In genomic region chr7:157310676-157311185, GRCh38 we compare ENCODE assay signal across 11 cellular contexts. TPM values are rescaled to one million over a fixed set of nuclear protein-coding genes. Genes with fewer than 3 reads are reported as not detected.
DNase-seq lines count a peak whose midpoint lies in the region; ATAC-seq, FAIRE-seq and TF ChIP-seq lines count a peak whose summit lies in the region.
"Had no signal": no experiment of that assay in that cellular context is flagged by ENCODE, and none has a peak within 500 bp of the region (broad histone marks: within the 10 kb centered on the region; RNA-seq: fewer than 3 reads in every experiment).

No MANE protein-coding gene starts in this region.

- no peak for TF ChIP-seq RAD21 in H1 (IDR thresholded peaks at IDR 0.05 in 1 of 2, conservative IDR thresholded peaks at IDR 0.05 in 1 of 2; ENCODE audit: low read depth in 2 of 2, low read length in 2 of 2)

- peaks cover 45% of the 10 kb centered on the region for H3K4me1 Mint-ChIP-seq in GM23338

- H2BK5ac ChIP-seq in H1 (ENCODE audit: low read depth, low read length), result peak overlapping the region; percentile 96

- ATAC-seq in GM23338, result peak; percentile 56
- ATAC-seq in HG02588 (IDR thresholded peaks at IDR 0.05; ENCODE audit: unreplicated experiment), result no peak

- no peak for TF ChIP-seq CTCF in GM23338 (conservative IDR thresholded peaks at IDR 0.05; ENCODE audit: low read depth in 2 of 2)
- TF ChIP-seq CTCF in RWPE1 (conservative IDR thresholded peaks at IDR 0.05; ENCODE audit: low read depth), result no peak
- no peak for TF ChIP-seq CTCF in H1 (IDR thresholded peaks at IDR 0.05; ENCODE audit: control extremely low read depth in 1 of 3, insufficient read depth in 1 of 3, low read depth in 1 of 3, low read length in 3 of 3)
- no peak for TF ChIP-seq CTCF in osteoblast (IDR thresholded peaks at IDR 0.05; ENCODE audit: extremely low read depth, low read depth, low read length)

- H3K27ac ChIP-seq in GM23338 (ENCODE audit: low read depth) (peak overlapping the region; percentile 93), RWPE1 (peak overlapping the region; percentile 90), H1 (ENCODE audit: low read depth, low read length) (peak overlapping the region; percentile 96), osteoblast (ENCODE audit: low read depth, low read length) (peak overlapping the region; percentile 98)
- H3K27ac ChIP-seq: ascending aorta had no signal

- peak overlapping the region; percentile 74 for H3K56ac ChIP-seq in H1 (replicated peaks; ENCODE audit: insufficient read length, low read depth, low read length)

- peak overlapping the region in 3 of 4 experiments; percentile 16 to 53 (median 51); a peak in 5 of 7 replicates for H3K9ac ChIP-seq in H1 (replicated peaks in 1 of 4; ENCODE audit: extremely low read depth in 1 of 4, low read depth in 3 of 4, low read length in 3 of 4)

- no peaks in the 10 kb centered on the region for H3K79me2 ChIP-seq in GM23338 (replicated peaks; ENCODE audit: insufficient read depth)
- H3K79me2 ChIP-seq in H1 (ENCODE audit: control insufficient read depth in 1 of 2, insufficient read depth in 2 of 2, low read length in 2 of 2), result no peaks in the 10 kb centered on the region
- H3K79me2 ChIP-seq in osteoblast (ENCODE audit: insufficient read depth, low read length), result no peaks in the 10 kb centered on the region

- no peak for TF ChIP-seq POLR2A in H1 (IDR thresholded peaks at IDR 0.05; ENCODE audit: control extremely low read depth in 1 of 2, low read depth in 2 of 2, low read length in 2 of 2)

- H3K27me3 Mint-ChIP-seq in GM23338 (ENCODE audit: insufficient read depth, low read depth, poor library complexity), result peaks cover 33% of the 10 kb centered on the region

- H3K4me3 ChIP-seq in GM23338, result peak overlapping the region; percentile 7; the same call in 1 of the 2 replicates
- H3K4me3 ChIP-seq in H1 (ENCODE audit: extremely low read depth in 1 of 4, insufficient read depth in 2 of 4, low read depth in 3 of 4, low read length in 4 of 4), result peak overlapping the region in 1 of 4 experiments; percentile 32; a peak in 1 of 8 replicates
- H3K4me3 ChIP-seq in osteoblast (ENCODE audit: insufficient read depth, low read length), result peak overlapping the region; percentile 24
- H3K4me3 ChIP-seq: ascending aorta had no signal

- peak overlapping the region; percentile 28; the same call in 2 of the 3 replicates for H3K4me3 Mint-ChIP-seq in GM23338

- H4K91ac ChIP-seq in H1 (replicated peaks; ENCODE audit: insufficient read length, low read length), result peak overlapping the region; percentile 99

- no peaks in the 10 kb centered on the region for H3K27me3 ChIP-seq in GM23338 (ENCODE audit: insufficient read depth)
- no peaks in the 10 kb centered on the region for H3K27me3 ChIP-seq in H1 (replicated peaks in 1 of 4; ENCODE audit: control insufficient read depth in 3 of 4, extremely low read depth in 1 of 4, insufficient read depth in 3 of 4, low read length in 3 of 4)
- no peaks in the 10 kb centered on the region for H3K27me3 ChIP-seq in osteoblast (ENCODE audit: insufficient read depth, low read length)
- H3K27me3 ChIP-seq: ascending aorta had no signal

- H3K23me2 ChIP-seq in H1 (ENCODE audit: low read depth, low read length), result no peaks in the 10 kb centered on the region; the same call in 1 of the 2 replicates

- WGBS in H1 (ENCODE audit: extremely low coverage in 1 of 2, insufficient coverage in 1 of 2, insufficient read length in 1 of 2, insufficient replicate concordance in 2 of 2, low coverage in 1 of 2, low lambda C conversion rate in 2 of 2, missing lambda C conversion rate in 1 of 2), 2 experiments, result 43% methylated on average over 7 of the region's 7 CpGs; no CpG with 5 or more reads in 1 of the 2 experiments

- DNase-seq in GM23338 (ENCODE audit: low spot score) (peak; percentile 71), RWPE1 (ENCODE audit: low spot score) (no peak), H1 (ENCODE audit: low read depth in 1 of 2, low spot score in 2 of 2) (peak in 1 of 2 experiments; percentile 66), osteoblast (ENCODE audit: insufficient read length, low spot score, missing footprints) (peak; percentile 76), NCI-H524 treated with DMSO at 0.1 percent for 48 hours (lab: John Stamatoyannopoulos, UW) (no peak), superior temporal gyrus (ENCODE audit: extremely low spot score) (no peak), DMS153 (lab: John Stamatoyannopoulos, UW) (no peak)

- H2AK5ac ChIP-seq in H1 (ENCODE audit: low read depth, low read length), result peak overlapping the region; percentile 78

- no peak overlapping the region for H2BK15ac ChIP-seq in H1 (ENCODE audit: low read length)

- H3K9me3 Mint-ChIP-seq in GM23338, result peaks cover 8% of the 10 kb centered on the region; the same call in 2 of the 3 replicates

- no peak overlapping the region; the same call in 1 of the 2 replicates for H4K8ac ChIP-seq in H1 (ENCODE audit: extremely low read depth, insufficient read depth, low read length)

- POLR2A ChIA-PET in RWPE1 (lab: Yijun Ruan, JAX; ENCODE audit: low non-redundant PET) (no interaction called here), H1 (lab: Charles Lee; ENCODE audit: partially characterized antibody) (interaction anchor here (1.2 to 6.2 kb wide), 4 partner anchors 9 to 35 kb away, joined by 3 to 88 read pairs (median 20); partner anchors contain the start of gene DNAJB6)

- no peak for TF ChIP-seq EP300 in H1 (IDR thresholded peaks at IDR 0.05; ENCODE audit: borderline replicate concordance in 1 of 2, low read depth in 2 of 2, low read length in 2 of 2)

- H3K36me3 ChIP-seq in GM23338 (ENCODE audit: insufficient read depth), result no peaks in the 10 kb centered on the region
- no peaks in the 10 kb centered on the region for H3K36me3 ChIP-seq in H1 (ENCODE audit: control insufficient read depth in 2 of 4, insufficient read depth in 4 of 4, low read length in 3 of 4)
- H3K36me3 ChIP-seq in osteoblast (ENCODE audit: insufficient read depth, low read length), result no peaks in the 10 kb centered on the region
- H3K36me3 ChIP-seq: ascending aorta had no signal

- H3K18ac ChIP-seq in H1 (ENCODE audit: extremely low read depth, low read length), result peak overlapping the region; percentile 88

- H3K4me1 ChIP-seq in GM23338 (ENCODE audit: insufficient read depth), result peaks cover 31% of the 10 kb centered on the region
- peaks cover 12 to 26% (median 23%) of the 10 kb centered on the region in 4 experiments for H3K4me1 ChIP-seq in H1 (replicated peaks in 1 of 4; ENCODE audit: control insufficient read depth in 3 of 4, insufficient read depth in 4 of 4, low read length in 3 of 4)
- peaks cover 23% of the 10 kb centered on the region for H3K4me1 ChIP-seq in osteoblast (ENCODE audit: insufficient read depth, low read length)
- H3K4me1 ChIP-seq: ascending aorta had no signal

- no peaks in the 10 kb centered on the region for H3K9me3 ChIP-seq in H1 (ENCODE audit: insufficient read depth in 2 of 2, low read depth in 1 of 2, low read length in 1 of 2)
- H3K9me3 ChIP-seq in osteoblast (ENCODE audit: low read depth, low read length), result no peaks in the 10 kb centered on the region
- H3K9me3 ChIP-seq: ascending aorta had no signal

- FAIRE-seq in H1 (lab: Jason Lieb, UNC), result no peak
- FAIRE-seq: endometrium, GM19239 had no signal

- no peak overlapping the region for H3K14ac ChIP-seq in H1 (ENCODE audit: insufficient read length)

- no peaks in the 10 kb centered on the region for H3K9me2 ChIP-seq in GM23338 (ENCODE audit: insufficient read depth)

- H3K36me3 Mint-ChIP-seq in GM23338 (ENCODE audit: low read depth), result peaks cover 4% of the 10 kb centered on the region; the same call in 2 of the 3 replicates

- CTCF ChIA-PET in RWPE1 (lab: Yijun Ruan, JAX) (no interaction called here), H1 (lab: Charles Lee; ENCODE audit: partially characterized antibody) (interaction anchor here (3.4 kb wide), 1 partner anchor 28 kb away, joined by 13 read pairs; no protein-coding TSS in a partner anchor)

- H2AFZ ChIP-seq in GM23338, result no peak overlapping the region
- no peak overlapping the region for H2AFZ ChIP-seq in H1 (ENCODE audit: low read length)
- peak overlapping the region; percentile 77 for H2AFZ ChIP-seq in osteoblast (ENCODE audit: low read length)

- peak overlapping the region; percentile 94 for H3K4ac ChIP-seq in H1 (replicated peaks; ENCODE audit: insufficient read length, low read depth, low read length)

- no peaks in the 10 kb centered on the region for H4K20me1 ChIP-seq in GM23338 (replicated peaks; ENCODE audit: insufficient read depth)
- no peaks in the 10 kb centered on the region for H4K20me1 ChIP-seq in H1 (replicated peaks in 1 of 2; ENCODE audit: control insufficient read depth in 1 of 2, insufficient read depth in 2 of 2, low read length in 2 of 2)
- no peaks in the 10 kb centered on the region for H4K20me1 ChIP-seq in osteoblast (ENCODE audit: insufficient read depth, low read length)

- H2BK12ac ChIP-seq in H1 (ENCODE audit: low read depth, low read length), result peak overlapping the region; percentile 90

- H2BK120ac ChIP-seq in H1 (replicated peaks; ENCODE audit: low read depth, low read length), result peak overlapping the region; percentile 99

- peak overlapping the region; percentile 99 for H3K27ac Mint-ChIP-seq in GM23338

- peak overlapping the region; percentile 33 for H3K4me2 ChIP-seq in GM23338
- H3K4me2 ChIP-seq in H1 (ENCODE audit: insufficient read depth in 1 of 2, low read depth in 2 of 2, low read length in 2 of 2), result peak overlapping the region; percentile 43 to 47
- H3K4me2 ChIP-seq in osteoblast (ENCODE audit: insufficient read depth, low read length), result peak overlapping the region; percentile 84

- peak overlapping the region; percentile 59 for H4K5ac ChIP-seq in H1 (ENCODE audit: insufficient read length, low read depth, low read length)

- H3K23ac ChIP-seq in H1 (ENCODE audit: insufficient read length), result no peak overlapping the region

- H2BK20ac ChIP-seq in H1 (ENCODE audit: low read length), result peak overlapping the region; percentile 100

- no peaks in the 10 kb centered on the region for H3K79me1 ChIP-seq in H1 (ENCODE audit: low read depth, low read length)

- peaks cover 13% of the 10 kb centered on the region for H3F3A ChIP-seq in GM23338 (replicated peaks; ENCODE audit: low read depth)

TF ChIP-seq in H1, 55 proteins besides CTCF, POLR2A, EP300 and RAD21 (continues in another document):
- TF ChIP-seq TBP (IDR thresholded peaks at IDR 0.05; ENCODE audit: low read depth, low read length), result 0 out of 2 replicates have a peak, but pooled peaks have one; percentile 53
- no peak for TF ChIP-seq CEBPB (IDR thresholded peaks at IDR 0.05; ENCODE audit: low read depth, low read length)

RNA-seq across cellular contexts. Expression of gene DNAJB6, which starts 26.1 kb away (rescaled TPM):
- total RNA-seq in GM23338 (2014; rRNA removed; shearing (Covaris generic)), result 308 and 325 TPM in 2 replicates
- 305 and 322 TPM in 2 replicates for polyA plus RNA-seq in GM23338 (2016; fragmentation: Nextera tagmentation; extraction: Ambion mirVana)
- total RNA-seq in H1 (2021; fragmentation: NEBNext Ultra II Directional; extraction: Animal tissue kit (Norgen Biotek cat#: 25700)), result 270 and 295 TPM in 2 replicates
- 117 and 166 TPM in 2 replicates for polyA plus RNA-seq in H1 (2011; rRNA removed)
- 170 TPM for polyA plus RNA-seq in H1 (2011; cell fraction: cytosol; rRNA removed)
- 108 TPM for polyA plus RNA-seq in H1 (2011; cell fraction: nucleus; rRNA removed)
- 237 to 389 TPM (median 263 TPM) in 4 replicates for polyA plus RNA-seq in H1 (2012, experiment 1 of 2)
- 129 TPM for polyA plus RNA-seq in H1 (2012, experiment 2 of 2)
- polyA plus RNA-seq in H1 (2013, experiment 1 of 2), result 323 TPM
- 304 TPM for polyA plus RNA-seq in H1 (2013, experiment 2 of 2)
- 66.6 and 92.4 TPM in 2 replicates for polyA minus RNA-seq in H1 (2011; rRNA and poly(A)+ RNA removed)
- polyA minus RNA-seq in H1 (2011; cell fraction: cytosol; rRNA and poly(A)+ RNA removed), result 170 TPM
- 112 TPM for polyA minus RNA-seq in H1 (2011; cell fraction: nucleus; rRNA and poly(A)+ RNA removed)
- total RNA-seq in osteoblast, result 84.3 and 84.7 TPM in 2 replicates

Comparison
In these comparisons a context has a peak if more than half of its experiments do, and no peak if none do; other contexts are left out.
1. DNase-seq: peak in GM23338 (single experiment) and osteoblast (single experiment); none in RWPE1 (single experiment), NCI-H524 treated with DMSO at 0.1 percent for 48 hours (single experiment), superior temporal gyrus (single experiment) and DMS153 (single experiment).
2. H3K4me2 ChIP-seq: peak in every context shown above with its lines; median percentile 84 in osteoblast; 45 in H1; 33 in GM23338.
3. Peak in every context shown above with its lines, with median percentiles within 50 percentile points of each other: H3K27ac ChIP-seq.